ENCODE assay signal across 8 cellular contexts in genomic region chr7:101164071-101164840, GRCh38. TPM values are rescaled to one million over a fixed set of nuclear protein-coding genes. Genes with fewer than 3 reads are reported as not detected.
DNase-seq lines count a peak whose midpoint lies in the region; ATAC-seq, FAIRE-seq and TF ChIP-seq lines count a peak whose summit lies in the region.

No MANE protein-coding gene starts in this region.

- WGBS in urinary bladder, result 2% methylated on average over 75 of the region's 75 CpGs

- H4K20me1 ChIP-seq in keratinocyte (ENCODE audit: control insufficient read depth, extremely low read depth, insufficient read depth, low read length), result peaks cover 3% of the 10 kb centered on the region

- H3K27ac ChIP-seq in ascending aorta (no peak overlapping the region), keratinocyte (ENCODE audit: control insufficient read depth, insufficient read depth, low read length) (no peak overlapping the region), urinary bladder (ENCODE audit: low read depth) (no peak overlapping the region)

- intact Hi-C loops in ascending aorta (cut with DNase I), result no loop called here

- no peaks in the 10 kb centered on the region for H3K9me3 ChIP-seq in ascending aorta
- no peaks in the 10 kb centered on the region for H3K9me3 ChIP-seq in keratinocyte (ENCODE audit: control insufficient read depth, low read depth, low read length)

- H3K79me2 ChIP-seq in keratinocyte (ENCODE audit: control insufficient read depth, insufficient read depth, low read length), result no peaks in the 10 kb centered on the region

- no peaks in the 10 kb centered on the region for H3K9me1 ChIP-seq in keratinocyte (ENCODE audit: control insufficient read depth, extremely low read depth, insufficient read depth, low read length)

- peak overlapping the region; percentile 76 for H3K4me2 ChIP-seq in keratinocyte (ENCODE audit: control insufficient read depth, extremely low read depth, insufficient read depth, low read depth, low read length)

- POLR2A ChIA-PET in BJ (lab: Charles Lee), result no interaction called here

- TF ChIP-seq CTCF in BJ (IDR thresholded peaks at IDR 0.05; ENCODE audit: insufficient read depth, low read depth, low read length) (no peak), ascending aorta (IDR thresholded peaks at IDR 0.05) (no peak), keratinocyte (optimal IDR thresholded peaks at IDR 0.05 in 1 of 3, IDR thresholded peaks at IDR 0.05 in 1 of 3, conservative IDR thresholded peaks at IDR 0.05 in 1 of 3; ENCODE audit: extremely low read depth in 1 of 3, insufficient read depth in 2 of 3, low read length in 3 of 3) (no peak)

- ATAC-seq in GM21367 (IDR thresholded peaks at IDR 0.05; ENCODE audit: unreplicated experiment), result no peak

- H3K4me1 ChIP-seq in ascending aorta (peaks cover 25 to 31% of the 10 kb centered on the region in 2 donors), keratinocyte (ENCODE audit: control insufficient read depth, extremely low read depth, insufficient read depth, low read length) (peaks cover 38% of the 10 kb centered on the region), urinary bladder (ENCODE audit: insufficient read depth) (peaks cover 3% of the 10 kb centered on the region)

- no peak for FAIRE-seq in keratinocyte (lab: Jason Lieb, UNC)

- peak overlapping the region; percentile 24 for H3K4me3 ChIP-seq in BJ (ENCODE audit: low read depth, low read length)
- H3K4me3 ChIP-seq in ascending aorta, result peak overlapping the region; percentile 49 to 58
- peak overlapping the region; percentile 34 to 57 (median 51) for H3K4me3 ChIP-seq in keratinocyte (ENCODE audit: control insufficient read depth in 2 of 3, extremely low read depth in 1 of 3, insufficient read depth in 2 of 3, low read depth in 1 of 3, low read length in 3 of 3)
- peak overlapping the region; percentile 30 for H3K4me3 ChIP-seq in urinary bladder (ENCODE audit: low read depth, low read length)

- CTCF ChIA-PET in BJ (lab: Yijun Ruan, JAX), result interaction anchor here (0.7 to 1.0 kb wide), 3 partner anchors 12 to 118 kb away, joined by 3 to 4 read pairs (median 3); no protein-coding TSS in a partner anchor

- H3K9ac ChIP-seq in keratinocyte (ENCODE audit: control insufficient read depth, extremely low read depth, insufficient read depth, low read length), result peak overlapping the region; percentile 44

- DNase-seq in BJ (ENCODE audit: low read depth) (no peak), HT1080 (ENCODE audit: low read depth) (peak; percentile 63), ascending aorta (ENCODE audit: low spot score in 2 of 2) (no peak), keratinocyte (ENCODE audit: low read depth, low spot score) (no peak), GOT3 (lab: John Stamatoyannopoulos, UW) (no peak), putamen (ENCODE audit: low spot score) (no peak)

- H3K36me3 ChIP-seq in BJ (ENCODE audit: control insufficient read depth, insufficient read depth, low read length), result peaks cover 8% of the 10 kb centered on the region
- peaks cover 4 to 12% of the 10 kb centered on the region in 2 donors for H3K36me3 ChIP-seq in ascending aorta
- H3K36me3 ChIP-seq in keratinocyte (ENCODE audit: control insufficient read depth in 2 of 2, extremely low read depth in 1 of 2, insufficient read depth in 2 of 2, low read length in 2 of 2), result peaks cover 11 to 20% of the 10 kb centered on the region in 2 experiments
- H3K36me3 ChIP-seq in urinary bladder (ENCODE audit: insufficient read depth), result peaks cover 2% of the 10 kb centered on the region

- H2AFZ ChIP-seq in keratinocyte (ENCODE audit: control insufficient read depth, low read length), result no peak overlapping the region

- H3K27me3 ChIP-seq in BJ (ENCODE audit: control insufficient read depth, insufficient read depth, low read length), result peaks cover 15% of the 10 kb centered on the region
- H3K27me3 ChIP-seq in ascending aorta, result peaks cover 39% of the 10 kb centered on the region
- peaks cover 45% of the 10 kb centered on the region for H3K27me3 ChIP-seq in keratinocyte (ENCODE audit: control insufficient read depth, extremely low read depth, insufficient read depth, low read length)

- dilution Hi-C loops in keratinocyte (cut with MboI; ENCODE audit: extremely low pct_ligation_motif_present, low sequenced_read_pairs), result no loop called here

RNA-seq across cellular contexts. Expression of gene VGF, which starts 1.1 kb away (rescaled TPM):
- polyA plus RNA-seq in BJ (2011; rRNA removed) (0.04 TPM in 1 of 2 replicates, not detected in the other), keratinocyte (0.04 to 0.06 TPM in 2 of 3 replicates, not detected in the other), urinary bladder (0.18 TPM)
- not detected in 2 replicates for polyA minus RNA-seq in BJ (2011; rRNA and poly(A)+ RNA removed)
- total RNA-seq in HT1080 (2014; rRNA removed; shearing (Covaris generic)), result 29.8 and 45.2 TPM in 2 replicates
- polyA plus RNA-seq in HT1080 (2015; cell fraction: cytosol; rRNA removed), result 2.3 and 2.5 TPM in 2 replicates
- polyA plus RNA-seq in HT1080 (2015; cell fraction: nucleus; rRNA removed), result 7.1 and 9.5 TPM in 2 replicates
- total RNA-seq in ascending aorta (not detected), urinary bladder (not detected)
- 0.16 TPM for polyA plus RNA-seq in keratinocyte (2011; ENCODE audit: low read depth)
- polyA plus RNA-seq in keratinocyte (2011; cell fraction: cytosol; rRNA removed), result 0.12 TPM in 1 of 2 replicates, not detected in the other
- polyA plus RNA-seq in keratinocyte (2011; cell fraction: nucleus; rRNA removed), result 0.13 TPM in 1 of 2 replicates, not detected in the other
- 0.15 and 0.55 TPM in 2 replicates for polyA plus RNA-seq in keratinocyte (2012; ENCODE audit: low replicate concordance)
- polyA minus RNA-seq in keratinocyte, result not detected in 3 replicates
- polyA minus RNA-seq in keratinocyte (2011; cell fraction: cytosol; rRNA and poly(A)+ RNA removed), result not detected
- not detected in 2 replicates for polyA minus RNA-seq in keratinocyte (2011; cell fraction: nucleus; rRNA and poly(A)+ RNA removed)

RNA-seq across cellular contexts. Expression of gene AP1S1, which starts 10.0 kb away (rescaled TPM):
- polyA plus RNA-seq in BJ (2011; rRNA removed) (186 and 270 TPM in 2 replicates), keratinocyte (279 to 310 TPM (median 289 TPM) in 3 replicates), urinary bladder (41.0 TPM)
- 30.8 and 56.0 TPM in 2 replicates for polyA minus RNA-seq in BJ (2011; rRNA and poly(A)+ RNA removed)
- total RNA-seq in HT1080 (2014; rRNA removed; shearing (Covaris generic)), result 184 TPM in 2 replicates
- polyA plus RNA-seq in HT1080 (2015; cell fraction: cytosol; rRNA removed), result 209 and 210 TPM in 2 replicates
- polyA plus RNA-seq in HT1080 (2015; cell fraction: nucleus; rRNA removed), result 122 and 136 TPM in 2 replicates
- total RNA-seq in ascending aorta (77.4 TPM), urinary bladder (40.8 TPM)
- 177 TPM for polyA plus RNA-seq in keratinocyte (2011; ENCODE audit: low read depth)
- 272 and 352 TPM in 2 replicates for polyA plus RNA-seq in keratinocyte (2011; cell fraction: cytosol; rRNA removed)
- polyA plus RNA-seq in keratinocyte (2011; cell fraction: nucleus; rRNA removed), result 191 and 237 TPM in 2 replicates
- 194 and 251 TPM in 2 replicates for polyA plus RNA-seq in keratinocyte (2012; ENCODE audit: low replicate concordance)
- polyA minus RNA-seq in keratinocyte, result 89.4 to 186 TPM (median 148 TPM) in 3 replicates
- 164 TPM for polyA minus RNA-seq in keratinocyte (2011; cell fraction: cytosol; rRNA and poly(A)+ RNA removed)
- 32.7 and 46.5 TPM in 2 replicates for polyA minus RNA-seq in keratinocyte (2011; cell fraction: nucleus; rRNA and poly(A)+ RNA removed)

RNA-seq across cellular contexts. Expression of gene NAT16, which starts 15.8 kb away (rescaled TPM):
- polyA plus RNA-seq in BJ (2011; rRNA removed), result 0.02 TPM in 1 of 2 replicates, not detected in the other
- polyA minus RNA-seq in BJ (2011; rRNA and poly(A)+ RNA removed), result not detected in 2 replicates
- not detected in 2 replicates for total RNA-seq in HT1080 (2014; rRNA removed; shearing (Covaris generic))
- 0.05 and 0.06 TPM in 2 replicates for polyA plus RNA-seq in HT1080 (2015; cell fraction: cytosol; rRNA removed)
- 0.08 TPM in 1 of 2 replicates, not detected in the other for polyA plus RNA-seq in HT1080 (2015; cell fraction: nucleus; rRNA removed)
- total RNA-seq in ascending aorta, result not detected
- polyA plus RNA-seq in keratinocyte, result not detected in 3 replicates
- not detected for polyA plus RNA-seq in keratinocyte (2011; ENCODE audit: low read depth)
- not detected in 2 replicates for polyA plus RNA-seq in keratinocyte (2011; cell fraction: cytosol; rRNA removed)
- polyA plus RNA-seq in keratinocyte (2011; cell fraction: nucleus; rRNA removed), result not detected in 2 replicates
- polyA plus RNA-seq in keratinocyte (2012; ENCODE audit: low replicate concordance), result not detected in 2 replicates
- not detected in 3 replicates for polyA minus RNA-seq in keratinocyte
- not detected for polyA minus RNA-seq in keratinocyte (2011; cell fraction: cytosol; rRNA and poly(A)+ RNA removed)
- not detected in 2 replicates for polyA minus RNA-seq in keratinocyte (2011; cell fraction: nucleus; rRNA and poly(A)+ RNA removed)
- not detected for total RNA-seq in urinary bladder
- polyA plus RNA-seq in urinary bladder, result not detected

RNA-seq across cellular contexts. Expression of gene MOGAT3, which starts 36.6 kb away (rescaled TPM):
- polyA plus RNA-seq in BJ (2011; rRNA removed), result not detected in 2 replicates
- polyA minus RNA-seq in BJ (2011; rRNA and poly(A)+ RNA removed), result not detected in 2 replicates
- 0.21 TPM in 1 of 2 replicates, not detected in the other for total RNA-seq in HT1080 (2014; rRNA removed; shearing (Covaris generic))
- polyA plus RNA-seq in HT1080 (2015; cell fraction: cytosol; rRNA removed), result not detected in 2 replicates
- polyA plus RNA-seq in HT1080 (2015; cell fraction: nucleus; rRNA removed), result not detected in 2 replicates
- total RNA-seq in ascending aorta, result not detected
- polyA plus RNA-seq in keratinocyte, result not detected in 3 replicates
- not detected for polyA plus RNA-seq in keratinocyte (2011; ENCODE audit: low read depth)
- not detected in 2 replicates for polyA plus RNA-seq in keratinocyte (2011; cell fraction: cytosol; rRNA removed)
- polyA plus RNA-seq in keratinocyte (2011; cell fraction: nucleus; rRNA removed), result not detected in 2 replicates
- polyA plus RNA-seq in keratinocyte (2012; ENCODE audit: low replicate concordance), result not detected in 2 replicates
- polyA minus RNA-seq in keratinocyte, result not detected in 3 replicates
- polyA minus RNA-seq in keratinocyte (2011; cell fraction: cytosol; rRNA and poly(A)+ RNA removed), result not detected
- not detected in 2 replicates for polyA minus RNA-seq in keratinocyte (2011; cell fraction: nucleus; rRNA and poly(A)+ RNA removed)
- total RNA-seq in urinary bladder, result not detected
- polyA plus RNA-seq in urinary bladder, result not detected

RNA-seq across cellular contexts. Expression of gene SERPINE1, which starts 37.4 kb away (rescaled TPM):
- polyA plus RNA-seq in BJ (2011; rRNA removed) (1,118 and 1,433 TPM in 2 replicates), keratinocyte (522 to 820 TPM (median 808 TPM) in 3 replicates), urinary bladder (45.6 TPM)
- polyA minus RNA-seq in BJ (2011; rRNA and poly(A)+ RNA removed), result 651 and 1,176 TPM in 2 replicates
- 179 and 187 TPM in 2 replicates for total RNA-seq in HT1080 (2014; rRNA removed; shearing (Covaris generic))
- 771 and 869 TPM in 2 replicates for polyA plus RNA-seq in HT1080 (2015; cell fraction: cytosol; rRNA removed)
- polyA plus RNA-seq in HT1080 (2015; cell fraction: nucleus; rRNA removed), result 1,709 and 1,857 TPM in 2 replicates
- total RNA-seq in ascending aorta (1,267 TPM), urinary bladder (3.1 TPM)
- 34.7 TPM for polyA plus RNA-seq in keratinocyte (2011; ENCODE audit: low read depth)
- 285 and 359 TPM in 2 replicates for polyA plus RNA-seq in keratinocyte (2011; cell fraction: cytosol; rRNA removed)
- polyA plus RNA-seq in keratinocyte (2011; cell fraction: nucleus; rRNA removed), result 835 and 1,052 TPM in 2 replicates
- polyA plus RNA-seq in keratinocyte (2012; ENCODE audit: low replicate concordance), result 93.7 and 469 TPM in 2 replicates
- 678 to 1,056 TPM (median 837 TPM) in 3 replicates for polyA minus RNA-seq in keratinocyte
- 628 TPM for polyA minus RNA-seq in keratinocyte (2011; cell fraction: cytosol; rRNA and poly(A)+ RNA removed)
- 723 and 866 TPM in 2 replicates for polyA minus RNA-seq in keratinocyte (2011; cell fraction: nucleus; rRNA and poly(A)+ RNA removed)

Comparison
In these comparisons a context has a peak if more than half of its experiments do, and no peak if none do; other contexts are left out.
1. RNA of gene VGF, which starts 1.1 kb away (total RNA-seq): 29.8 to 45.2 TPM in HT1080; not detected in ascending aorta (single experiment) and not detected in urinary bladder (single experiment); every median in the first group is over 10 times any median in the second.
2. Peak in every context shown above with its lines, with median percentiles within 50 percentile points of each other: H3K4me3 ChIP-seq.